19 cellular contexts compared by ENCODE assay signal in genomic region chr5:55022454-55022853, GRCh38.
A peak's percentile ranks its signal among the peaks of the same experiment; 100 is the strongest.
DNase-seq lines count a peak whose midpoint lies in the region; ATAC-seq lines count a peak whose summit lies in the region.
"Had no signal": no experiment of that assay in that cellular context is flagged by ENCODE, and none has a peak within 500 bp of the region (broad histone marks: within the 10 kb centered on the region; RNA-seq: fewer than 3 reads in every experiment).

No MANE protein-coding gene starts in this region.

- H3K4me1 Mint-ChIP-seq in activated naive CD8-positive, alpha-beta T cell (ENCODE audit: low read depth) = peaks cover 53% of the 10 kb centered on the region
- H3K4me1 Mint-ChIP-seq in activated naive CD8-positive, alpha-beta T cell treated with anti-CD3 and anti-CD28 coated beads, Interleukin-2, amount 50 U/mL, for 24 hours = peaks cover 49% of the 10 kb centered on the region
- peaks cover 60% of the 10 kb centered on the region for H3K4me1 Mint-ChIP-seq in central memory CD8-positive, alpha-beta T cell
- peaks cover 54% of the 10 kb centered on the region for H3K4me1 Mint-ChIP-seq in stimulated activated effector memory CD8-positive, alpha-beta T cell treated with anti-CD3 and anti-CD28 coated beads, Interleukin-12 subunit alpha, Interleukin-12 subunit beta, amount 100 ng/mL, for 72 hours

- H3K36me3 Mint-ChIP-seq in activated naive CD8-positive, alpha-beta T cell = no peaks in the 10 kb centered on the region
- H3K36me3 Mint-ChIP-seq in activated naive CD8-positive, alpha-beta T cell treated with anti-CD3 and anti-CD28 coated beads, Interleukin-2, amount 50 U/mL, for 24 hours (ENCODE audit: low read depth) = no peaks in the 10 kb centered on the region
- H3K36me3 Mint-ChIP-seq in central memory CD8-positive, alpha-beta T cell (ENCODE audit: insufficient read depth) = peaks cover 15% of the 10 kb centered on the region
- H3K36me3 Mint-ChIP-seq in stimulated activated effector memory CD8-positive, alpha-beta T cell treated with anti-CD3 and anti-CD28 coated beads, Interleukin-12 subunit alpha, Interleukin-12 subunit beta, amount 100 ng/mL, for 72 hours = peaks cover 13% of the 10 kb centered on the region

- H3K9me3 Mint-ChIP-seq in activated naive CD8-positive, alpha-beta T cell (ENCODE audit: low read depth) = no peaks in the 10 kb centered on the region
- H3K9me3 Mint-ChIP-seq in activated naive CD8-positive, alpha-beta T cell treated with anti-CD3 and anti-CD28 coated beads, Interleukin-2, amount 50 U/mL, for 24 hours = no peaks in the 10 kb centered on the region
- no peaks in the 10 kb centered on the region for H3K9me3 Mint-ChIP-seq in central memory CD8-positive, alpha-beta T cell
- H3K9me3 Mint-ChIP-seq in stimulated activated effector memory CD8-positive, alpha-beta T cell treated with anti-CD3 and anti-CD28 coated beads, Interleukin-12 subunit alpha, Interleukin-12 subunit beta, amount 100 ng/mL, for 72 hours = no peaks in the 10 kb centered on the region

- no peak overlapping the region for H3K4me3 Mint-ChIP-seq in activated naive CD8-positive, alpha-beta T cell
- H3K4me3 Mint-ChIP-seq in activated naive CD8-positive, alpha-beta T cell treated with anti-CD3 and anti-CD28 coated beads, Interleukin-2, amount 50 U/mL, for 24 hours = no peak overlapping the region
- H3K4me3 Mint-ChIP-seq in central memory CD8-positive, alpha-beta T cell = peak overlapping the region; percentile 73
- H3K4me3 Mint-ChIP-seq in stimulated activated effector memory CD8-positive, alpha-beta T cell treated with anti-CD3 and anti-CD28 coated beads, Interleukin-12 subunit alpha, Interleukin-12 subunit beta, amount 100 ng/mL, for 72 hours = peak overlapping the region; percentile 73

- peak overlapping the region; percentile 47 for H3K27ac Mint-ChIP-seq in activated naive CD8-positive, alpha-beta T cell
- no peak overlapping the region for H3K27ac Mint-ChIP-seq in activated naive CD8-positive, alpha-beta T cell treated with anti-CD3 and anti-CD28 coated beads, Interleukin-2, amount 50 U/mL, for 24 hours
- peak overlapping the region; percentile 71 for H3K27ac Mint-ChIP-seq in central memory CD8-positive, alpha-beta T cell (ENCODE audit: low read depth)
- H3K27ac Mint-ChIP-seq in stimulated activated effector memory CD8-positive, alpha-beta T cell treated with anti-CD3 and anti-CD28 coated beads, Interleukin-12 subunit alpha, Interleukin-12 subunit beta, amount 100 ng/mL, for 72 hours = peak overlapping the region; percentile 27

- no peak for ATAC-seq in activated naive CD8-positive, alpha-beta T cell treated with anti-CD3 and anti-CD28 coated beads, Interleukin-2, amount 50 U/mL, for 24 hours
- peak; percentile 64 for ATAC-seq in central memory CD8-positive, alpha-beta T cell (replicated peaks; ENCODE audit: extremely low read depth, poor library complexity, severe bottlenecking)
- ATAC-seq in stimulated activated effector memory CD8-positive, alpha-beta T cell treated with anti-CD3 and anti-CD28 coated beads, Interleukin-12 subunit alpha, Interleukin-12 subunit beta, amount 100 ng/mL, for 72 hours = no peak
- ATAC-seq in GM21381 (IDR thresholded peaks at IDR 0.05; ENCODE audit: unreplicated experiment) (no peak), HG02840 (IDR thresholded peaks at IDR 0.05; ENCODE audit: low FRiP score, unreplicated experiment) (no peak)
- ATAC-seq: HepG2, Panc1 had no signal

- H3K27me3 Mint-ChIP-seq in activated naive CD8-positive, alpha-beta T cell = no peaks in the 10 kb centered on the region
- no peaks in the 10 kb centered on the region for H3K27me3 Mint-ChIP-seq in activated naive CD8-positive, alpha-beta T cell treated with anti-CD3 and anti-CD28 coated beads, Interleukin-2, amount 50 U/mL, for 24 hours
- H3K27me3 Mint-ChIP-seq in central memory CD8-positive, alpha-beta T cell = no peaks in the 10 kb centered on the region

- DNase-seq in activated naive CD8-positive, alpha-beta T cell treated with anti-CD3 and anti-CD28 coated beads, Interleukin-2, amount 50 U/mL, for 24 hours = no peak
- DNase-seq in NCI-H2171 treated with DMSO at 0.1 percent for 48 hours (lab: John Stamatoyannopoulos, UW) = peak; percentile 50
- DNase-seq in central memory CD8-positive, alpha-beta T cell (ENCODE audit: low spot score in 2 of 2) = peak in 1 of 2 donors; percentile 29
- DNase-seq in stimulated activated effector memory CD8-positive, alpha-beta T cell treated with anti-CD3 and anti-CD28 coated beads, Interleukin-12 subunit alpha, Interleukin-12 subunit beta, amount 100 ng/mL, for 72 hours (ENCODE audit: low spot score in 2 of 2) = no peak
- DNase-seq in GM19238 (ENCODE audit: insufficient read length, low spot score) = no peak
- DNase-seq: ACHN, EL, H7, MM.1S, NCI-H1105, NCI-H1694 treated with DMSO at 0.1 percent for 48 hours, NCI-H446, NCI-H774, Right ventricle myocardium superior had no signal

Comparison
In these comparisons a context has a peak if more than half of its experiments do, and no peak if none do; other contexts are left out.
1. H3K4me3 Mint-ChIP-seq: peak in central memory CD8-positive, alpha-beta T cell (single experiment) and stimulated activated effector memory CD8-positive, alpha-beta T cell treated with anti-CD3 and anti-CD28 coated beads, Interleukin-12 subunit alpha, Interleukin-12 subunit beta, amount 100 ng/mL, for 72 hours (single experiment); none in activated naive CD8-positive, alpha-beta T cell (single experiment) and activated naive CD8-positive, alpha-beta T cell treated with anti-CD3 and anti-CD28 coated beads, Interleukin-2, amount 50 U/mL, for 24 hours (single experiment).